In genomic region chr4:42819863-42820514, GRCh38 we compare ENCODE assay signal across 20 cellular contexts.
A peak's percentile ranks its signal among the peaks of the same experiment; 100 is the strongest.
DNase-seq lines count a peak whose midpoint lies in the region; ATAC-seq, FAIRE-seq and TF ChIP-seq lines count a peak whose summit lies in the region.
"Had no signal": no experiment of that assay in that cellular context is flagged by ENCODE, and none has a peak within 500 bp of the region (broad histone marks: within the 10 kb centered on the region; RNA-seq: fewer than 3 reads in every experiment).

No MANE protein-coding gene starts in this region.

- H3K4me3 Mint-ChIP-seq in neural progenitor cell (no peak overlapping the region), HFFc6 (no peak overlapping the region)
- no peak overlapping the region for H3K4me3 Mint-ChIP-seq in effector memory CD8-positive, alpha-beta T cell
- H3K4me3 Mint-ChIP-seq: CD14-positive monocyte; CD4-positive, alpha-beta memory T cell; H9; IgD-negative memory B cell had no signal

- FAIRE-seq in urothelium cell line (lab: Jason Lieb, UNC), result no peak
- FAIRE-seq: A549, G401.6, GM12892, GM18507, H1, HepG2 had no signal

- H3K4me1 Mint-ChIP-seq in neural progenitor cell (no peaks in the 10 kb centered on the region), HFFc6 (ENCODE audit: low read depth) (no peaks in the 10 kb centered on the region)
- H3K4me1 Mint-ChIP-seq in effector memory CD8-positive, alpha-beta T cell (ENCODE audit: low read depth in 2 of 2), result no peaks in the 10 kb centered on the region
- H3K4me1 Mint-ChIP-seq: CD4-positive, alpha-beta memory T cell had no signal

- H3K4me1 ChIP-seq in lower lobe of right lung (peaks cover 14% of the 10 kb centered on the region), neural progenitor cell (no peaks in the 10 kb centered on the region)
- H3K4me1 ChIP-seq: A549, BLaER1 had no signal

- no peak overlapping the region for H3K4me3 ChIP-seq in lower lobe of right lung
- H3K4me3 ChIP-seq in neural progenitor cell, result no peak overlapping the region
- H3K4me3 ChIP-seq: A549, BLaER1 had no signal

- DNase-seq in DMS53 (lab: John Stamatoyannopoulos, UW), result peak; percentile 36
- no peak for DNase-seq in DMS53 treated with DMSO at 0.1 percent for 48 hours (lab: John Stamatoyannopoulos, UW; ENCODE audit: unreplicated experiment)
- no peak for DNase-seq in lower lobe of right lung
- DNase-seq in neural progenitor cell (ENCODE audit: low spot score), result no peak
- peak; percentile 12 for DNase-seq in urothelium cell line (ENCODE audit: low spot score)
- no peak for DNase-seq in NCI-H146 (lab: John Stamatoyannopoulos, UW)
- DNase-seq in HFFc6, result no peak
- DNase-seq in effector memory CD8-positive, alpha-beta T cell, result no peak
- DNase-seq: H9 had no signal

- H3K36me3 Mint-ChIP-seq in neural progenitor cell (no peaks in the 10 kb centered on the region), HFFc6 (ENCODE audit: low read depth) (no peaks in the 10 kb centered on the region)
- H3K36me3 Mint-ChIP-seq in effector memory CD8-positive, alpha-beta T cell (ENCODE audit: insufficient read depth), result no peaks in the 10 kb centered on the region
- H3K36me3 Mint-ChIP-seq: CD14-positive monocyte; CD4-positive, alpha-beta memory T cell; IgD-negative memory B cell had no signal

- peak; percentile 54 to 56 for ATAC-seq in lower lobe of right lung
- ATAC-seq in effector memory CD8-positive, alpha-beta T cell (replicated peaks), result no peak
- ATAC-seq: A549, HepG2 had no signal

- H3K4me2 ChIP-seq in neural progenitor cell, result no peak overlapping the region
- H3K4me2 ChIP-seq: A549, BLaER1 had no signal

- no peaks in the 10 kb centered on the region for H3K79me2 ChIP-seq in neural progenitor cell (ENCODE audit: low read depth)

- intact Hi-C loops in lower lobe of right lung (cut with DNase I), result no loop called here

- no peaks in the 10 kb centered on the region for H4K20me1 ChIP-seq in neural progenitor cell (ENCODE audit: low read depth)
- H4K20me1 ChIP-seq: BLaER1 had no signal

- no peaks in the 10 kb centered on the region for H3K27me3 ChIP-seq in lower lobe of right lung (ENCODE audit: low read depth)
- H3K27me3 ChIP-seq in neural progenitor cell, result no peaks in the 10 kb centered on the region
- H3K27me3 ChIP-seq: BLaER1 had no signal

- H3K9ac ChIP-seq in neural progenitor cell, result no peak overlapping the region
- H3K9ac ChIP-seq: BLaER1 had no signal

- no peaks in the 10 kb centered on the region for H3K9me3 ChIP-seq in lower lobe of right lung
- no peaks in the 10 kb centered on the region for H3K9me3 ChIP-seq in neural progenitor cell (ENCODE audit: low read depth)
- H3K9me3 ChIP-seq: A549, BLaER1 had no signal

- H3K27me3 Mint-ChIP-seq in neural progenitor cell (ENCODE audit: insufficient read depth, low read depth) (peaks cover 5% of the 10 kb centered on the region), HFFc6 (ENCODE audit: insufficient read depth) (no peaks in the 10 kb centered on the region)
- H3K27me3 Mint-ChIP-seq in effector memory CD8-positive, alpha-beta T cell, result peaks cover 0 to 11% of the 10 kb centered on the region in 2 donors

- peak overlapping the region; percentile 5 for H2AFZ ChIP-seq in neural progenitor cell (replicated peaks)

- H3K9me3 Mint-ChIP-seq in neural progenitor cell (no peaks in the 10 kb centered on the region), HFFc6 (peaks cover 13% of the 10 kb centered on the region)
- H3K9me3 Mint-ChIP-seq in effector memory CD8-positive, alpha-beta T cell, result no peaks in the 10 kb centered on the region
- H3K9me3 Mint-ChIP-seq: CD4-positive, alpha-beta memory T cell; H9 had no signal

- H3K27ac ChIP-seq in lower lobe of right lung, result no peak overlapping the region
- H3K27ac ChIP-seq in neural progenitor cell, result no peak overlapping the region
- H3K27ac ChIP-seq: 22Rv1, A549, BLaER1 had no signal

- TF ChIP-seq CTCF in lower lobe of right lung (IDR thresholded peaks at IDR 0.05), result no peak
- no peak for TF ChIP-seq CTCF in neural progenitor cell (IDR thresholded peaks at IDR 0.05)
- TF ChIP-seq CTCF in HFFc6 (IDR thresholded peaks at IDR 0.05), result no peak

- no peaks in the 10 kb centered on the region for H3F3A ChIP-seq in neural progenitor cell (ENCODE audit: low read depth)

- no peak overlapping the region for H3K27ac Mint-ChIP-seq in neural progenitor cell
- no peak overlapping the region for H3K27ac Mint-ChIP-seq in HFFc6
- no peak overlapping the region for H3K27ac Mint-ChIP-seq in effector memory CD8-positive, alpha-beta T cell
- H3K27ac Mint-ChIP-seq: CD14-positive monocyte; CD4-positive, alpha-beta memory T cell; H9; IgD-negative memory B cell had no signal

- H3K36me3 ChIP-seq in lower lobe of right lung (no peaks in the 10 kb centered on the region), neural progenitor cell (no peaks in the 10 kb centered on the region)
- H3K36me3 ChIP-seq: BLaER1 had no signal

Comparison
In these comparisons a context has a peak if more than half of its experiments do, and no peak if none do; other contexts are left out.
1. DNase-seq: peak in DMS53 (single experiment) and urothelium cell line (single experiment); none in DMS53 treated with DMSO at 0.1 percent for 48 hours (single experiment), lower lobe of right lung (single experiment), neural progenitor cell (single experiment), NCI-H146 (single experiment), HFFc6 (single experiment) and effector memory CD8-positive, alpha-beta T cell (0 of 3).